Comparison of ENCODE assay signal across 19 cellular contexts in the genomic region with DNA sequence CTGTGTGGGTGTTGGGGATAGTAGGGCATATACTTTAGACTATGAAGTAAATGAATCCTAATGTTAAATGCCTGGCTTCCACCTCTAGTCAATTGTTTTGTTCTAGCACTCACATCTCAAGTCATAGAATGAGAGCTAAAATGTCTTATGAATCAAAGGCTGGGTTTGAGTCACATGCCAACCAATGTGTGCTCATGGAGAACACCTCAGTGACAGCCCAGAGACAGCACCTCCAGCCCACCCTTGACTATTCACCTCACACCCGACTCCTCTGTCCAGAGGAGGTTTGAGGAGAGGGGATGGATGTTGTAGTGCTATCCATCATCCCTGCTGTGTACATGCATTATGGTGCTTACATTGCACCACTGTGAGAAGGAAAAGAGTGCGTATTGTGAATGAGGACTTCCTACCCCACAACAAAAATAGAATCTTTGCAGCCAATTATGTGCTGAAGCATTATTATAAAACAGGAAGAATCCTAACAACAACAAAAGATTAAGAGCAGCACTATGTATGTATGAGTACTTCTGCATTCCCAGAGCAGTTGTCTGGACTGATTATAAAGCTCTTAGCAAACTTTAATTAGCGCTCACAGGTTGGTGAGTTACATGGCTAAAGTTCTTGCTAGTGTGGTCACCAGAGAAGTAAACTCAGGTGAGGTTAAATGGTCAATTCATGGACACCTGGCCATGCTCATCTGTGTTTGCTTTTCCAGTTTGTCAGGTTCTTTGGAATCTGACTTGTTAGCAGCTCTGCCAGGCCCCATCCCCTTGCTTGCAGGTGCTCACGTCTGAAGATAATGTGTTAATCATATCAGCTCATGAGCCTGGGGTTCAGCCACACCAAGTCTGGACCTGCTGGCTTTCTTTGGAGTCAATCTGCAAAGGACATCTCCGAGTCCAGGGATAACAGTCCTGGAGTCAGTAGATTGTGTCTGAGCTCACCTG. TPM values are rescaled to one million over a fixed set of nuclear protein-coding genes. Genes with fewer than 3 reads are reported as not detected.
DNase-seq lines count a peak whose midpoint lies in the region; ATAC-seq, FAIRE-seq and TF ChIP-seq lines count a peak whose summit lies in the region.
"Had no signal": no experiment of that assay in that cellular context is flagged by ENCODE, and none has a peak within 500 bp of the region (broad histone marks: within the 10 kb centered on the region; RNA-seq: fewer than 3 reads in every experiment).

No MANE protein-coding gene starts in this region.

- FAIRE-seq in GM19239 (lab: Jason Lieb, UNC): no peak
- FAIRE-seq: A204.1 had no signal

- H3K4me3 Mint-ChIP-seq in activated CD8-positive, alpha-beta memory T cell treated with anti-CD3 and anti-CD28 coated beads, Interleukin-2, amount 10 ng/mL, durations not matched to agents 7 days and 5 days: no peak overlapping the region
- H3K4me3 Mint-ChIP-seq: brain, neural crest cell had no signal

- DNase-seq in activated CD4-positive, CD25-positive, alpha-beta regulatory T cell treated with anti-CD3 and anti-CD28 coated beads, Interleukin-2, amount 50 U/mL, for 72 hours: no peak
- DNase-seq in DND-41 (no peak), RWPE1 (ENCODE audit: low spot score) (peak; percentile 30), kidney tubule cell (ENCODE audit: low spot score) (peak; percentile 38), GM19239 (ENCODE audit: insufficient read length, low spot score) (no peak)
- DNase-seq in activated CD8-positive, alpha-beta memory T cell treated with anti-CD3 and anti-CD28 coated beads, Interleukin-2, amount 10 ng/mL, durations not matched to agents 7 days and 5 days: no peak
- DNase-seq: activated CD4-positive, CD25-positive, alpha-beta regulatory T cell; activated effector memory CD4-positive, alpha-beta T cell treated with anti-CD3 and anti-CD28 coated beads, Interleukin-2, amount 50 U/mL, for 16 hours; GF-D8; NCI-H1417 treated with DMSO at 0.1 percent for 48 hours; NCI-H345; stimulated activated CD4-positive, alpha-beta T cell treated with anti-CD3 and anti-CD28 coated beads, Interleukin-4, amount 100 ng/mL, for 1 hour; SW 1271 had no signal

- no peaks in the 10 kb centered on the region for H3K27me3 Mint-ChIP-seq in activated CD8-positive, alpha-beta memory T cell treated with anti-CD3 and anti-CD28 coated beads, Interleukin-2, amount 10 ng/mL, durations not matched to agents 7 days and 5 days
- H3K27me3 Mint-ChIP-seq: brain had no signal

- H3K4me1 Mint-ChIP-seq in activated CD8-positive, alpha-beta memory T cell treated with anti-CD3 and anti-CD28 coated beads, Interleukin-2, amount 10 ng/mL, durations not matched to agents 7 days and 5 days: peaks cover 28% of the 10 kb centered on the region
- H3K4me1 Mint-ChIP-seq: brain, neural crest cell had no signal

- H3K4me1 ChIP-seq in DND-41 (ENCODE audit: insufficient read depth, low read length): peaks cover 59% of the 10 kb centered on the region

- no peaks in the 10 kb centered on the region for H3K36me3 ChIP-seq in DND-41 (ENCODE audit: insufficient read depth, low read length)

- H3K27ac ChIP-seq in DND-41 (ENCODE audit: low read length) (peak overlapping the region; percentile 91), RWPE1 (no peak overlapping the region)

- no peaks in the 10 kb centered on the region for H3K9me3 Mint-ChIP-seq in activated CD8-positive, alpha-beta memory T cell treated with anti-CD3 and anti-CD28 coated beads, Interleukin-2, amount 10 ng/mL, durations not matched to agents 7 days and 5 days (ENCODE audit: low read depth)
- H3K9me3 Mint-ChIP-seq: brain, neural crest cell had no signal

- H3K9me3 ChIP-seq in DND-41 (ENCODE audit: insufficient read depth, low read length, severe bottlenecking): no peaks in the 10 kb centered on the region

- H3K4me2 ChIP-seq in DND-41 (ENCODE audit: insufficient read depth, low read length): no peak overlapping the region

- peak; percentile 72 to 76 for ATAC-seq in activated CD4-positive, CD25-positive, alpha-beta regulatory T cell treated with anti-CD3 and anti-CD28 coated beads, Interleukin-2, amount 50 U/mL, for 24 hours
- no peak for ATAC-seq in DND-41 (ENCODE audit: insufficient read depth, low read depth)
- no peak for ATAC-seq in GM19463 (IDR thresholded peaks at IDR 0.05; ENCODE audit: unreplicated experiment)
- ATAC-seq in activated CD8-positive, alpha-beta memory T cell treated with anti-CD3 and anti-CD28 coated beads, Interleukin-2, amount 10 ng/mL, durations not matched to agents 7 days and 5 days: no peak

- no peaks in the 10 kb centered on the region for H3K27me3 ChIP-seq in DND-41 (ENCODE audit: insufficient read depth, low read length, poor library complexity)

- no peak for TF ChIP-seq CTCF in DND-41 (IDR thresholded peaks at IDR 0.05; ENCODE audit: borderline replicate concordance, extremely low read depth, low read length, poor library complexity, severe bottlenecking)
- no peak for TF ChIP-seq CTCF in RWPE1 (conservative IDR thresholded peaks at IDR 0.05; ENCODE audit: low read depth)

- POLR2A ChIA-PET in RWPE1 (lab: Yijun Ruan, JAX; ENCODE audit: low non-redundant PET): interaction anchor here (1.2 kb wide), 1 partner anchor 55 kb away, joined by 4 read pairs; a partner anchor contains a TSS

- no peak overlapping the region for H3K4me3 ChIP-seq in DND-41 (ENCODE audit: low read depth in 1 of 2, low read length in 2 of 2)
- H3K4me3 ChIP-seq: lung had no signal

- H4K20me1 ChIP-seq in DND-41 (ENCODE audit: insufficient read depth, low read length): no peaks in the 10 kb centered on the region

- H2AFZ ChIP-seq in DND-41 (ENCODE audit: low read depth, low read length): 0 out of 2 replicates have a peak overlapping the region, but pooled peaks have one; percentile 34

- no peaks in the 10 kb centered on the region for H3K79me2 ChIP-seq in DND-41 (ENCODE audit: insufficient read depth, low read length)

- CTCF ChIA-PET in RWPE1 (lab: Yijun Ruan, JAX): no interaction called here
- CTCF ChIA-PET in activated CD8-positive, alpha-beta memory T cell treated with anti-CD3 and anti-CD28 coated beads, Interleukin-2, amount 10 ng/mL, durations not matched to agents 7 days and 5 days (lab: Charles Lee): no interaction called here

- H3K36me3 Mint-ChIP-seq in activated CD8-positive, alpha-beta memory T cell treated with anti-CD3 and anti-CD28 coated beads, Interleukin-2, amount 10 ng/mL, durations not matched to agents 7 days and 5 days: peaks cover 2% of the 10 kb centered on the region
- H3K36me3 Mint-ChIP-seq: brain had no signal

- H3K9ac ChIP-seq in DND-41 (ENCODE audit: low read depth, low read length): no peak overlapping the region

- H3K27ac Mint-ChIP-seq in activated CD8-positive, alpha-beta memory T cell treated with anti-CD3 and anti-CD28 coated beads, Interleukin-2, amount 10 ng/mL, durations not matched to agents 7 days and 5 days: no peak overlapping the region
- H3K27ac Mint-ChIP-seq: brain had no signal

RNA-seq across cellular contexts. Expression of a gene that starts 55.3 kb away (rescaled TPM):
- total RNA-seq in activated CD8-positive, alpha-beta memory T cell treated with anti-CD3 and anti-CD28 coated beads, Interleukin-2, amount 10 ng/mL, durations not matched to agents 7 days and 5 days: 10 to 100 TPM; 49.2 to 52.3 TPM

Comparison
In these comparisons a context has a peak if more than half of its experiments do, and no peak if none do; other contexts are left out.
1. ATAC-seq: peak in activated CD4-positive, CD25-positive, alpha-beta regulatory T cell treated with anti-CD3 and anti-CD28 coated beads, Interleukin-2, amount 50 U/mL, for 24 hours (2 of 2); none in DND-41 (single experiment), GM19463 (single experiment) and activated CD8-positive, alpha-beta memory T cell treated with anti-CD3 and anti-CD28 coated beads, Interleukin-2, amount 10 ng/mL, durations not matched to agents 7 days and 5 days (single experiment).
2. DNase-seq: peak in RWPE1 (single experiment) and kidney tubule cell (single experiment); none in activated CD4-positive, CD25-positive, alpha-beta regulatory T cell treated with anti-CD3 and anti-CD28 coated beads, Interleukin-2, amount 50 U/mL, for 72 hours (single experiment), DND-41 (single experiment), activated CD8-positive, alpha-beta memory T cell treated with anti-CD3 and anti-CD28 coated beads, Interleukin-2, amount 10 ng/mL, durations not matched to agents 7 days and 5 days (single experiment) and GM19239 (single experiment).